Comparison of ENCODE assay signal across 1 cellular context in genomic region chr2:226835796-226836547, GRCh38.
TF ChIP-seq lines count a peak whose summit lies in the region.

Gene RHBDD1, plus strand, starts transcription at chr2:226836054. Its CDS starts 28,640 bp downstream, at chr2:226864694.

TF ChIP-seq in HepG2, 621 proteins besides CTCF, POLR2A, EP300 and RAD21 (continued from another document and continues in another):
- TF ChIP-seq DMAP1 (CRISPR knock-in tag; IDR thresholded peaks at IDR 0.05) (peak; percentile 61; the same call in 1 of the 2 replicates), TFAP4 (IDR thresholded peaks at IDR 0.05; ENCODE audit: borderline replicate concordance, low read depth) (no peak), MTA1 (CRISPR knock-in tag; IDR thresholded peaks at IDR 0.05; ENCODE audit: borderline replicate concordance) (peak; percentile 84; the same call in 1 of the 2 replicates), ZNF264 (CRISPR knock-in tag; IDR thresholded peaks at IDR 0.05) (no peak), ZFY (CRISPR knock-in tag; IDR thresholded peaks at IDR 0.05) (no peak; the same call in 1 of the 2 replicates), WIZ (CRISPR knock-in tag; IDR thresholded peaks at IDR 0.05) (no peak; the same call in 1 of the 2 replicates), CREB3 (CRISPR knock-in tag; IDR thresholded peaks at IDR 0.05) (no peak), ZBTB7B (CRISPR knock-in tag; IDR thresholded peaks at IDR 0.05) (peak; percentile 73), YEATS4 (CRISPR knock-in tag; IDR thresholded peaks at IDR 0.05; ENCODE audit: borderline replicate concordance) (peak; percentile 54), GZF1 (CRISPR knock-in tag; IDR thresholded peaks at IDR 0.05) (peak; percentile 54; the same call in 1 of the 2 replicates), RAD51 (IDR thresholded peaks at IDR 0.05; ENCODE audit: borderline replicate concordance) (no peak), CREM (IDR thresholded peaks at IDR 0.05) (peak; percentile 54), CREM (CRISPR knock-in tag; IDR thresholded peaks at IDR 0.05) (no peak), ISX (CRISPR knock-in tag; conservative IDR thresholded peaks at IDR 0.05) (no peak), RBM22 (optimal IDR thresholded peaks at IDR 0.05; ENCODE audit: low read length) (no peak), ZNF878 (CRISPR knock-in tag; IDR thresholded peaks at IDR 0.05) (0 out of 2 replicates have a peak, but pooled peaks have one; percentile 26), ZSCAN20 (CRISPR knock-in tag; IDR thresholded peaks at IDR 0.05; ENCODE audit: borderline replicate concordance) (no peak), ELF4 (CRISPR knock-in tag; IDR thresholded peaks at IDR 0.05; ENCODE audit: borderline replicate concordance) (no peak; the same call in 1 of the 2 replicates), HOXA5 (CRISPR knock-in tag; IDR thresholded peaks at IDR 0.05) (no peak), RXRB (CRISPR knock-in tag; IDR thresholded peaks at IDR 0.05; ENCODE audit: borderline replicate concordance) (no peak; the same call in none of the 2 replicates), TRIM24 (CRISPR knock-in tag; IDR thresholded peaks at IDR 0.05) (0 out of 2 replicates have a peak, but pooled peaks have one; percentile 16), ZNF891 (CRISPR knock-in tag; IDR thresholded peaks at IDR 0.05) (no peak; the same call in none of the 2 replicates), ZNF577 (CRISPR knock-in tag; IDR thresholded peaks at IDR 0.05; ENCODE audit: borderline replicate concordance, low read depth) (no peak), NFKB2 (CRISPR knock-in tag; IDR thresholded peaks at IDR 0.05; ENCODE audit: borderline replicate concordance) (peak; percentile 75; the same call in 1 of the 2 replicates), GMEB1 (CRISPR knock-in tag; IDR thresholded peaks at IDR 0.05; ENCODE audit: borderline replicate concordance) (peak; percentile 100), ZNF446 (CRISPR knock-in tag; IDR thresholded peaks at IDR 0.05) (peak; percentile 49; the same call in 1 of the 2 replicates), ZNF34 (CRISPR knock-in tag; IDR thresholded peaks at IDR 0.05; ENCODE audit: borderline replicate concordance) (peak; percentile 45; the same call in 1 of the 2 replicates), GATAD2A (CRISPR knock-in tag; IDR thresholded peaks at IDR 0.05) (peak; percentile 6; the same call in 1 of the 2 replicates), STAG1 (CRISPR knock-in tag; IDR thresholded peaks at IDR 0.05) (no peak), ZIK1 (CRISPR knock-in tag; IDR thresholded peaks at IDR 0.05; ENCODE audit: borderline replicate concordance, low read depth) (no peak; the same call in 1 of the 2 replicates), MAF1 (CRISPR knock-in tag; IDR thresholded peaks at IDR 0.05; ENCODE audit: borderline replicate concordance) (no peak)
- TF ChIP-seq, protein P1, sequence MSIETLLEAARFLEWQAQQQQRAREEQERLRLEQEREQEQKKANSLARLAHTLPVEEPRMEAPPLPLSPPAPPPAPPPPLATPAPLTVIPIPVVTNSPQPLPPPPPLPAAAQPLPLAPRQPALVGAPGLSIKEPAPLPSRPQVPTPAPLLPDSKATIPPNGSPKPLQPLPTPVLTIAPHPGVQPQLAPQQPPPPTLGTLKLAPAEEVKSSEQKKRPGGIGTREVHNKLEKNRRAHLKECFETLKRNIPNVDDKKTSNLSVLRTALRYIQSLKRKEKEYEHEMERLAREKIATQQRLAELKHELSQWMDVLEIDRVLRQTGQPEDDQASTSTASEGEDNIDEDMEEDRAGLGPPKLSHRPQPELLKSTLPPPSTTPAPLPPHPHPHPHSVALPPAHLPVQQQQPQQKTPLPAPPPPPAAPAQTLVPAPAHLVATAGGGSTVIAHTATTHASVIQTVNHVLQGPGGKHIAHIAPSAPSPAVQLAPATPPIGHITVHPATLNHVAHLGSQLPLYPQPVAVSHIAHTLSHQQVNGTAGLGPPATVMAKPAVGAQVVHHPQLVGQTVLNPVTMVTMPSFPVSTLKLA (IDR thresholded peaks at IDR 0.05), result peak; percentile 41; the same call in 1 of the 2 replicates
- TF ChIP-seq, protein P2, sequence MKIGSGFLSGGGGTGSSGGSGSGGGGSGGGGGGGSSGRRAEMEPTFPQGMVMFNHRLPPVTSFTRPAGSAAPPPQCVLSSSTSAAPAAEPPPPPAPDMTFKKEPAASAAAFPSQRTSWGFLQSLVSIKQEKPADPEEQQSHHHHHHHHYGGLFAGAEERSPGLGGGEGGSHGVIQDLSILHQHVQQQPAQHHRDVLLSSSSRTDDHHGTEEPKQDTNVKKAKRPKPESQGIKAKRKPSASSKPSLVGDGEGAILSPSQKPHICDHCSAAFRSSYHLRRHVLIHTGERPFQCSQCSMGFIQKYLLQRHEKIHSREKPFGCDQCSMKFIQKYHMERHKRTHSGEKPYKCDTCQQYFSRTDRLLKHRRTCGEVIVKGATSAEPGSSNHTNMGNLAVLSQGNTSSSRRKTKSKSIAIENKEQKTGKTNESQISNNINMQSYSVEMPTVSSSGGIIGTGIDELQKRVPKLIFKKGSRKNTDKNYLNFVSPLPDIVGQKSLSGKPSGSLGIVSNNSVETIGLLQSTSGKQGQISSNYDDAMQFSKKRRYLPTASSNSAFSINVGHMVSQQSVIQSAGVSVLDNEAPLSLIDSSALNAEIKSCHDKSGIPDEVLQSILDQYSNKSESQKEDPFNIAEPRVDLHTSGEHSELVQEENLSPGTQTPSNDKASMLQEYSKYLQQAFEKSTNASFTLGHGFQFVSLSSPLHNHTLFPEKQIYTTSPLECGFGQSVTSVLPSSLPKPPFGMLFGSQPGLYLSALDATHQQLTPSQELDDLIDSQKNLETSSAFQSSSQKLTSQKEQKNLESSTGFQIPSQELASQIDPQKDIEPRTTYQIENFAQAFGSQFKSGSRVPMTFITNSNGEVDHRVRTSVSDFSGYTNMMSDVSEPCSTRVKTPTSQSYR (CRISPR knock-in tag; IDR thresholded peaks at IDR 0.05; ENCODE audit: borderline replicate concordance), result peak; percentile 26; the same call in 1 of the 2 replicates
- TF ChIP-seq, protein P3, sequence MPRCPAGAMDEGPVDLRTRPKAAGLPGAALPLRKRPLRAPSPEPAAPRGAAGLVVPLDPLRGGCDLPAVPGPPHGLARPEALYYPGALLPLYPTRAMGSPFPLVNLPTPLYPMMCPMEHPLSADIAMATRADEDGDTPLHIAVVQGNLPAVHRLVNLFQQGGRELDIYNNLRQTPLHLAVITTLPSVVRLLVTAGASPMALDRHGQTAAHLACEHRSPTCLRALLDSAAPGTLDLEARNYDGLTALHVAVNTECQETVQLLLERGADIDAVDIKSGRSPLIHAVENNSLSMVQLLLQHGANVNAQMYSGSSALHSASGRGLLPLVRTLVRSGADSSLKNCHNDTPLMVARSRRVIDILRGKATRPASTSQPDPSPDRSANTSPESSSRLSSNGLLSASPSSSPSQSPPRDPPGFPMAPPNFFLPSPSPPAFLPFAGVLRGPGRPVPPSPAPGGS (CRISPR knock-in tag; IDR thresholded peaks at IDR 0.05), result peak; percentile 81
- TF ChIP-seq, protein P4, sequence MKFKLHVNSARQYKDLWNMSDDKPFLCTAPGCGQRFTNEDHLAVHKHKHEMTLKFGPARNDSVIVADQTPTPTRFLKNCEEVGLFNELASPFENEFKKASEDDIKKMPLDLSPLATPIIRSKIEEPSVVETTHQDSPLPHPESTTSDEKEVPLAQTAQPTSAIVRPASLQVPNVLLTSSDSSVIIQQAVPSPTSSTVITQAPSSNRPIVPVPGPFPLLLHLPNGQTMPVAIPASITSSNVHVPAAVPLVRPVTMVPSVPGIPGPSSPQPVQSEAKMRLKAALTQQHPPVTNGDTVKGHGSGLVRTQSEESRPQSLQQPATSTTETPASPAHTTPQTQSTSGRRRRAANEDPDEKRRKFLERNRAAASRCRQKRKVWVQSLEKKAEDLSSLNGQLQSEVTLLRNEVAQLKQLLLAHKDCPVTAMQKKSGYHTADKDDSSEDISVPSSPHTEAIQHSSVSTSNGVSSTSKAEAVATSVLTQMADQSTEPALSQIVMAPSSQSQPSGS (CRISPR knock-in tag; IDR thresholded peaks at IDR 0.05), result no peak
- TF ChIP-seq, protein P5, sequence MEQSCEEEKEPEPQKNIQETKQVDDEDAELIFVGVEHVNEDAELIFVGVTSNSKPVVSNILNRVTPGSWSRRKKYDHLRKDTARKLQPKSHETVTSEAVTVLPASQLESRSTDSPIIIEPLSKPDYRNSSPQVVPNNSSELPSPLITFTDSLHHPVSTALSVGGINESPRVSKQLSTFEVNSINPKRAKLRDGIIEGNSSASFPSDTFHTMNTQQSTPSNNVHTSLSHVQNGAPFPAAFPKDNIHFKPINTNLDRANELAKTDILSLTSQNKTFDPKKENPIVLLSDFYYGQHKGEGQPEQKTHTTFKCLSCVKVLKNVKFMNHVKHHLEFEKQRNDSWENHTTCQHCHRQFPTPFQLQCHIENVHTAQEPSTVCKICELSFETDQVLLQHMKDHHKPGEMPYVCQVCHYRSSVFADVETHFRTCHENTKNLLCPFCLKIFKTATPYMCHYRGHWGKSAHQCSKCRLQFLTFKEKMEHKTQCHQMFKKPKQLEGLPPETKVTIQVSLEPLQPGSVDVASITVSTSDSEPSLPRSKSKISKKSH (CRISPR knock-in tag; IDR thresholded peaks at IDR 0.05; ENCODE audit: borderline replicate concordance), result peak; percentile 81
- TF ChIP-seq, protein P6, sequence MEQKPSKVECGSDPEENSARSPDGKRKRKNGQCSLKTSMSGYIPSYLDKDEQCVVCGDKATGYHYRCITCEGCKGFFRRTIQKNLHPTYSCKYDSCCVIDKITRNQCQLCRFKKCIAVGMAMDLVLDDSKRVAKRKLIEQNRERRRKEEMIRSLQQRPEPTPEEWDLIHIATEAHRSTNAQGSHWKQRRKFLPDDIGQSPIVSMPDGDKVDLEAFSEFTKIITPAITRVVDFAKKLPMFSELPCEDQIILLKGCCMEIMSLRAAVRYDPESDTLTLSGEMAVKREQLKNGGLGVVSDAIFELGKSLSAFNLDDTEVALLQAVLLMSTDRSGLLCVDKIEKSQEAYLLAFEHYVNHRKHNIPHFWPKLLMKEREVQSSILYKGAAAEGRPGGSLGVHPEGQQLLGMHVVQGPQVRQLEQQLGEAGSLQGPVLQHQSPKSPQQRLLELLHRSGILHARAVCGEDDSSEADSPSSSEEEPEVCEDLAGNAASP (CRISPR knock-in tag; IDR thresholded peaks at IDR 0.05; ENCODE audit: borderline replicate concordance), result peak; percentile 44; the same call in 1 of the 2 replicates
- TF ChIP-seq, protein P7, sequence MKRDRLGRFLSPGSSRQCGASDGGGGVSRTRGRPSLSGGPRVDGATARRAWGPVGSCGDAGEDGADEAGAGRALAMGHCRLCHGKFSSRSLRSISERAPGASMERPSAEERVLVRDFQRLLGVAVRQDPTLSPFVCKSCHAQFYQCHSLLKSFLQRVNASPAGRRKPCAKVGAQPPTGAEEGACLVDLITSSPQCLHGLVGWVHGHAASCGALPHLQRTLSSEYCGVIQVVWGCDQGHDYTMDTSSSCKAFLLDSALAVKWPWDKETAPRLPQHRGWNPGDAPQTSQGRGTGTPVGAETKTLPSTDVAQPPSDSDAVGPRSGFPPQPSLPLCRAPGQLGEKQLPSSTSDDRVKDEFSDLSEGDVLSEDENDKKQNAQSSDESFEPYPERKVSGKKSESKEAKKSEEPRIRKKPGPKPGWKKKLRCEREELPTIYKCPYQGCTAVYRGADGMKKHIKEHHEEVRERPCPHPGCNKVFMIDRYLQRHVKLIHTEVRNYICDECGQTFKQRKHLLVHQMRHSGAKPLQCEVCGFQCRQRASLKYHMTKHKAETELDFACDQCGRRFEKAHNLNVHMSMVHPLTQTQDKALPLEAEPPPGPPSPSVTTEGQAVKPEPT (CRISPR knock-in tag; IDR thresholded peaks at IDR 0.05; ENCODE audit: low read depth), result peak; percentile 56; the same call in 1 of the 2 replicates
- TF ChIP-seq, protein P8, sequence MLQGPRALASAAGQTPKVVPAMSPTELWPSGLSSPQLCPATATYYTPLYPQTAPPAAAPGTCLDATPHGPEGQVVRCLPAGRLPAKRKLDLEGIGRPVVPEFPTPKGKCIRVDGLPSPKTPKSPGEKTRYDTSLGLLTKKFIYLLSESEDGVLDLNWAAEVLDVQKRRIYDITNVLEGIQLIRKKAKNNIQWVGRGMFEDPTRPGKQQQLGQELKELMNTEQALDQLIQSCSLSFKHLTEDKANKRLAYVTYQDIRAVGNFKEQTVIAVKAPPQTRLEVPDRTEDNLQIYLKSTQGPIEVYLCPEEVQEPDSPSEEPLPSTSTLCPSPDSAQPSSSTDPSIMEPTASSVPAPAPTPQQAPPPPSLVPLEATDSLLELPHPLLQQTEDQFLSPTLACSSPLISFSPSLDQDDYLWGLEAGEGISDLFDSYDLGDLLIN (CRISPR knock-in tag; IDR thresholded peaks at IDR 0.05; ENCODE audit: borderline replicate concordance), result no peak
- TF ChIP-seq, protein P9, sequence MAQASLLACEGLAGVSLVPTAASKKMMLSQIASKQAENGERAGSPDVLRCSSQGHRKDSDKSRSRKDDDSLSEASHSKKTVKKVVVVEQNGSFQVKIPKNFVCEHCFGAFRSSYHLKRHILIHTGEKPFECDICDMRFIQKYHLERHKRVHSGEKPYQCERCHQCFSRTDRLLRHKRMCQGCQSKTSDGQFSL (CRISPR knock-in tag; IDR thresholded peaks at IDR 0.05), result no peak
- TF ChIP-seq, protein P10, sequence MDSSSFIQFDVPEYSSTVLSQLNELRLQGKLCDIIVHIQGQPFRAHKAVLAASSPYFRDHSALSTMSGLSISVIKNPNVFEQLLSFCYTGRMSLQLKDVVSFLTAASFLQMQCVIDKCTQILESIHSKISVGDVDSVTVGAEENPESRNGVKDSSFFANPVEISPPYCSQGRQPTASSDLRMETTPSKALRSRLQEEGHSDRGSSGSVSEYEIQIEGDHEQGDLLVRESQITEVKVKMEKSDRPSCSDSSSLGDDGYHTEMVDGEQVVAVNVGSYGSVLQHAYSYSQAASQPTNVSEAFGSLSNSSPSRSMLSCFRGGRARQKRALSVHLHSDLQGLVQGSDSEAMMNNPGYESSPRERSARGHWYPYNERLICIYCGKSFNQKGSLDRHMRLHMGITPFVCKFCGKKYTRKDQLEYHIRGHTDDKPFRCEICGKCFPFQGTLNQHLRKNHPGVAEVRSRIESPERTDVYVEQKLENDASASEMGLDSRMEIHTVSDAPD (CRISPR knock-in tag; IDR thresholded peaks at IDR 0.05), result no peak
